37 cellular contexts compared by ENCODE assay signal in the genomic region with DNA sequence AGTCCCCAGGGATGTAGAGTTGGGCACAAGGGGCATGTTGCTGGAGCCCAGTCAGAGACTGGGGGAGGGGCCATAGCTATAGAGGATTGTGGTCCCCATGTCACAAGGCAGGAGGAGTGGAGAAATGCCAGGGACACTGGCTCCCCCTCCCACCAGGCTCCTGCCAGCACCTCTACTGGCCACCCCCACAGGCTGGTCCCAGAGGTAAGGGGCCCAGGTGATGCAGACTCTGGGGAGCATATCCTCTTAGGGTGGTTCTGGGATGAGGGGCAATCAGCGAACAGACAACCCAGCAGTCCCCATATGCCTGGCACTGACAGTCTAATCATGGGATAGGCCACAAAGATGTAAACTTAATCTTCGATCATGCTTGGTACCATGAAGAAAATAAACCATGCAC. TPM values are rescaled to one million over a fixed set of nuclear protein-coding genes. Genes with fewer than 3 reads are reported as not detected.
"Had no signal": no experiment of that assay in that cellular context is flagged by ENCODE, and none has a peak within 500 bp of the region (broad histone marks: within the 10 kb centered on the region; RNA-seq: fewer than 3 reads in every experiment).

No MANE protein-coding gene starts in this region.

- H3K4me3 Mint-ChIP-seq: endodermal cell; naive thymus-derived CD4-positive, alpha-beta T cell; nephron; neural progenitor cell; stimulated activated memory B cell treated with anti-CD40 and anti-IgM and Interleukin-4, amounts not matched to agents 10 μg/mL and 1 μg/mL and 100 μg/mL, for 72 hours; stimulated activated naive CD8-positive, alpha-beta T cell treated with anti-CD3 and anti-CD28 coated beads, Interleukin-15, Interleukin-2, amounts not matched to agents 100 ng/mL and 50 ng/mL, for 24 hours; type B pancreatic cell had no signal

- H2AFZ ChIP-seq: neural progenitor cell had no signal

- H3K27me3 ChIP-seq: dorsolateral prefrontal cortex, gastroesophageal sphincter, heart right ventricle, left lung, neural progenitor cell, ovary, tibial artery had no signal

- H3K27ac ChIP-seq: dorsolateral prefrontal cortex, epithelial cell of prostate, gastroesophageal sphincter, heart right ventricle, neural progenitor cell, ovary, psoas muscle, skin epidermis, tibial artery had no signal

- H3K4me3 ChIP-seq: dorsolateral prefrontal cortex, gastroesophageal sphincter, heart right ventricle, left lung, neural progenitor cell, ovary, psoas muscle, skin epidermis, spleen, tibial artery had no signal

- H3K9me3 ChIP-seq: gastroesophageal sphincter, heart right ventricle, left lung, ovary, psoas muscle, spleen, tibial artery had no signal

- H3K4me1 Mint-ChIP-seq: endodermal cell, neural progenitor cell had no signal

- DNase-seq: dorsolateral prefrontal cortex; effector CD8-positive, alpha-beta T cell; endodermal cell; foreskin fibroblast; heart right ventricle; hippocampal formation; left cardiac atrium; left lung; mesenchymal stem cell; midbrain; naive thymus-derived CD4-positive, alpha-beta T cell; nucleus accumbens; ovary; posterior cingulate gyrus; psoas muscle; right cardiac atrium; spleen; stimulated activated CD4-positive, alpha-beta T cell treated with anti-CD3 and anti-CD28 coated beads, Interleukin-4, amount 100 ng/mL, for 4 hours; tibial artery had no signal

- H3K4me1 ChIP-seq: gastroesophageal sphincter, neural progenitor cell, tibial artery had no signal

- H3K27me3 Mint-ChIP-seq: stimulated activated memory B cell treated with anti-CD40 and anti-IgM and Interleukin-4, amounts not matched to agents 10 μg/mL and 1 μg/mL and 100 μg/mL, for 72 hours had no signal

- H3K36me3 Mint-ChIP-seq: naive thymus-derived CD4-positive, alpha-beta T cell; neural progenitor cell; stimulated activated memory B cell treated with anti-CD40 and anti-IgM and Interleukin-4, amounts not matched to agents 10 μg/mL and 1 μg/mL and 100 μg/mL, for 72 hours; type B pancreatic cell had no signal

- H3K9ac ChIP-seq: neural progenitor cell had no signal

- H3K4me2 ChIP-seq: neural progenitor cell had no signal

- H3K36me3 ChIP-seq: gastroesophageal sphincter, left lung, neural progenitor cell, ovary, spleen, tibial artery had no signal

- H3K9me3 Mint-ChIP-seq: endodermal cell; nephron; neural progenitor cell; stimulated activated memory B cell treated with anti-CD40 and anti-IgM and Interleukin-4, amounts not matched to agents 10 μg/mL and 1 μg/mL and 100 μg/mL, for 72 hours; stimulated activated naive CD8-positive, alpha-beta T cell treated with anti-CD3 and anti-CD28 coated beads, Interleukin-15, Interleukin-2, amounts not matched to agents 100 ng/mL and 50 ng/mL, for 24 hours; type B pancreatic cell had no signal

- H3K27ac Mint-ChIP-seq: endodermal cell; naive thymus-derived CD4-positive, alpha-beta T cell; nephron; neural progenitor cell; stimulated activated memory B cell treated with anti-CD40 and anti-IgM and Interleukin-4, amounts not matched to agents 10 μg/mL and 1 μg/mL and 100 μg/mL, for 72 hours; stimulated activated naive CD8-positive, alpha-beta T cell treated with anti-CD3 and anti-CD28 coated beads, Interleukin-15, Interleukin-2, amounts not matched to agents 100 ng/mL and 50 ng/mL, for 24 hours; type B pancreatic cell had no signal

RNA-seq across cellular contexts. Expression of gene C10orf71, which starts 21.2 kb away (rescaled TPM):
- total RNA-seq: cerebellum; esophagus mucosa; kidney epithelial cell; left lung; lower leg skin; lung microvascular endothelial cell; mucosa of gallbladder; naive thymus-derived CD4-positive, alpha-beta T cell; renal cortical epithelial cell; spleen; subcutaneous adipose tissue; temporal lobe had no signal
- polyA plus RNA-seq: naive thymus-derived CD4-positive, alpha-beta T cell; spleen; urinary bladder had no signal
